28 cellular contexts compared by ENCODE assay signal in the genomic region with DNA sequence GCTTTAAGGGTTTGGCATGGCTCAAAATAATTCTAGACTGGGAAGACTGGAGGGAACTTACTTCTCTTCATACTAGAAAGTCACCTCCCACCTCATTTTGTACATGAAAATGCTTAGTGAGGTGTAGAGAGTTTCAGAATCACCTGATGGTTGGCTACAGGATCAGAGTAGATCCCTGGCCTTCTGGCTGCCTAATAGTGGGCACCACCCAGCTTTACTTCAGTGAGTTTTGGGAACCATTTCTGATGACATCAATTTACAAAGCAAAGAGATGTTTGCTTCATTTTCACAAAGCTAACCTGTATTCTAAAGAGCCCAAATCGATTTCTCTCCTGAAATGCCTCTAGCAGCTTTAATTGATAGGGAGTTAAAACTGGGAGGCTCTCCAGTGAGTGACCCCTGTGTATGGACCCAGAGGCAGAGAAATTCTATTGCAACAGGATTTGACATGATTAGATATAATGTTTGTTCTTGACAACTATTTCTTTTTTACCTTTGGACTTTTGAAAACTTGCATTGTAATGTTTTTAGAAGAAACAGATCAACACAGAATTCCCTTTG.
"Had no signal": no experiment of that assay in that cellular context is flagged by ENCODE, and none has a peak within 500 bp of the region (broad histone marks: within the 10 kb centered on the region; RNA-seq: fewer than 3 reads in every experiment).

No MANE protein-coding gene starts in this region.

- H3K4me3 ChIP-seq: cardiac muscle cell, SK-N-MC had no signal

- DNase-seq: activated CD4-positive, alpha-beta T cell treated with anti-CD3 and anti-CD28 coated beads for 36 hours; activated CD4-positive, alpha-beta T cell treated with anti-CD3 and anti-CD28 coated beads, Interleukin-2, amount 50 U/mL, for 1 hour; activated CD8-positive, alpha-beta memory T cell treated with anti-CD3 and anti-CD28 coated beads, Interleukin-2, amount 50 U/mL, for 4 hours; activated CD8-positive, alpha-beta T cell treated with anti-CD3 and anti-CD28 coated beads for 36 hours; activated effector memory CD4-positive, alpha-beta T cell treated with anti-CD3 and anti-CD28 coated beads, Interleukin-2, amount 50 U/mL, for 16 hours; activated naive CD4-positive, alpha-beta T cell treated with Interleukin-2 at 50 U/mL for 16 hours; activated naive CD8-positive, alpha-beta T cell treated with anti-CD3 and anti-CD28 coated beads for 36 hours; brain microvascular endothelial cell; Kasumi-1; KBM-7; NCI-H1048; NCI-H146; NCI-H187 treated with DMSO at 0.1 percent for 48 hours; NCI-H2107; NCI-H2171 treated with DMSO at 0.1 percent for 48 hours; NCI-H345; NCI-H510A; NCI-H526 treated with DMSO at 0.1 percent for 48 hours; NCI-H82; OCI-M1; RPMI8226; T-helper 1 cell had no signal

- H3K27me3 Mint-ChIP-seq: activated CD4-positive, alpha-beta T cell treated with anti-CD3 and anti-CD28 coated beads for 36 hours; activated CD8-positive, alpha-beta T cell treated with anti-CD3 and anti-CD28 coated beads for 36 hours; activated naive CD8-positive, alpha-beta T cell treated with anti-CD3 and anti-CD28 coated beads for 36 hours had no signal

- H3K27ac Mint-ChIP-seq: activated CD4-positive, alpha-beta T cell treated with anti-CD3 and anti-CD28 coated beads for 36 hours; activated CD8-positive, alpha-beta T cell treated with anti-CD3 and anti-CD28 coated beads for 36 hours; activated naive CD8-positive, alpha-beta T cell treated with anti-CD3 and anti-CD28 coated beads for 36 hours; activated T-helper 1 cell treated with anti-CD3 and anti-CD28 coated beads, Interleukin-12 subunit alpha, Interleukin-12 subunit beta, Interleukin-2, Interleukin-4 antibody, amounts not matched to agents 30 ng/mL and 10 ng/mL and 1 ng/mL, durations not matched to agents 14 hours and 24 hours and 36 hours had no signal

- H3K27me3 ChIP-seq: brain microvascular endothelial cell, cardiac muscle cell had no signal

- H3K4me3 Mint-ChIP-seq: activated CD4-positive, alpha-beta T cell treated with anti-CD3 and anti-CD28 coated beads for 36 hours; activated CD8-positive, alpha-beta T cell treated with anti-CD3 and anti-CD28 coated beads for 36 hours; activated naive CD8-positive, alpha-beta T cell treated with anti-CD3 and anti-CD28 coated beads for 36 hours; activated T-helper 1 cell treated with anti-CD3 and anti-CD28 coated beads, Interleukin-12 subunit alpha, Interleukin-12 subunit beta, Interleukin-2, Interleukin-4 antibody, amounts not matched to agents 30 ng/mL and 10 ng/mL and 1 ng/mL, durations not matched to agents 14 hours and 24 hours and 36 hours had no signal

- H3K36me3 ChIP-seq: cardiac muscle cell had no signal

- ATAC-seq: activated CD4-positive, alpha-beta T cell treated with anti-CD3 and anti-CD28 coated beads for 36 hours; activated CD8-positive, alpha-beta T cell treated with anti-CD3 and anti-CD28 coated beads for 36 hours; Panc1; Right ventricle myocardium inferior had no signal

- H3K9me3 Mint-ChIP-seq: activated CD8-positive, alpha-beta T cell treated with anti-CD3 and anti-CD28 coated beads for 36 hours; activated naive CD8-positive, alpha-beta T cell treated with anti-CD3 and anti-CD28 coated beads for 36 hours; activated T-helper 1 cell treated with anti-CD3 and anti-CD28 coated beads, Interleukin-12 subunit alpha, Interleukin-12 subunit beta, Interleukin-2, Interleukin-4 antibody, amounts not matched to agents 30 ng/mL and 10 ng/mL and 1 ng/mL, durations not matched to agents 14 hours and 24 hours and 36 hours had no signal

- H3K27ac ChIP-seq: brain microvascular endothelial cell, cardiac muscle cell, SK-N-MC, VCaP had no signal

- H3K4me1 Mint-ChIP-seq: activated naive CD8-positive, alpha-beta T cell treated with anti-CD3 and anti-CD28 coated beads for 36 hours had no signal
